ENCODE assay signal across 28 cellular contexts in the genomic region with DNA sequence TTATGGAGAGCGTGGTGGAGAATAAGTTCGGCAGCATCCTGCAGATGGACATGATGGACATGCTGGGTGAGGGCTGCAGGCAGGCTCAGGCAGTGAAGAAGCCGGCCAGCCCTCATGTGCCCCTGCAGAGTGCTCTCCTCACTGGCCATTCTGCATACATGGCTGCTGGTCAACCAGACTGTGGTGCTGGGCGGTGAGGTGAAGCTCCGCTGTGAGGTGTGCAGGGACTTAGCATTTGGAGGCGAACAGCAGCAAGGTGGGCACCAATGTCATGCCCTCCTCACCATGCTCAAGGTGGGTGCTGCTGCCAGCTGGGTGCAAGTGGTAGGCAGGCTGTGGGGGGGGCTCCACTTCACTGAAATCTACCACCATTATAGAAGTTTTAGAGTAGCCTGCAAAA. TPM values are rescaled to one million over a fixed set of nuclear protein-coding genes. Genes with fewer than 3 reads are reported as not detected.
"Had no signal": no experiment of that assay in that cellular context is flagged by ENCODE, and none has a peak within 500 bp of the region (broad histone marks: within the 10 kb centered on the region; RNA-seq: fewer than 3 reads in every experiment).

No MANE protein-coding gene starts in this region.

- H3K4me3 ChIP-seq: heart right ventricle, hepatocyte, left ventricle myocardium inferior, mucosa of descending colon, ovary, right atrium auricular region, right lobe of liver, smooth muscle cell, suprapubic skin, thoracic aorta, tibial artery, upper lobe of right lung had no signal

- H3K4me1 Mint-ChIP-seq: memory B cell; naive thymus-derived CD4-positive, alpha-beta T cell; stimulated activated naive B cell treated with anti-CD40 and anti-IgM and Interleukin-4, amounts not matched to agents 10 μg/mL and 1 μg/mL and 100 μg/mL, for 72 hours had no signal

- H3K27ac ChIP-seq: heart right ventricle, hepatocyte, left ventricle myocardium inferior, ovary, right atrium auricular region, right lobe of liver, suprapubic skin, thoracic aorta, tibial artery, upper lobe of right lung had no signal

- H3K27me3 Mint-ChIP-seq: memory B cell; natural killer cell treated with Interleukin-12 subunit alpha and Interleukin-12 subunit beta and Interleukin-15 and Interleukin-18, amount 100 ng/mL, for 72 hours; progenitor cell of endocrine pancreas had no signal

- H2AFZ ChIP-seq: hepatocyte had no signal

- H3K36me3 ChIP-seq: heart right ventricle, left ventricle myocardium inferior, ovary, right atrium auricular region, right lobe of liver, suprapubic skin, thoracic aorta, tibial artery, upper lobe of right lung had no signal

- H3K4me1 ChIP-seq: left ventricle myocardium inferior, right lobe of liver, upper lobe of right lung had no signal

- DNase-seq: heart right ventricle; islet precursor cell; left ventricle myocardium inferior; midbrain; mucosa of descending colon; naive thymus-derived CD4-positive, alpha-beta T cell; nucleus accumbens; ovary; right lobe of liver; stimulated activated CD4-positive, alpha-beta T cell treated with anti-CD3 and anti-CD28 coated beads, Interleukin-12 subunit alpha, Interleukin-12 subunit beta, amount 100 ng/mL, for 4 hours; stimulated activated CD4-positive, alpha-beta T cell treated with anti-CD3 and anti-CD28 coated beads, Interleukin-15, amount 100 ng/mL, for 24 hours; stimulated activated CD4-positive, alpha-beta T cell treated with anti-CD3 and anti-CD28 coated beads, Interleukin-2, amount 100 ng/mL, for 24 hours; stimulated activated CD4-positive, alpha-beta T cell treated with anti-CD3 and anti-CD28 coated beads, Interleukin-4, amount 100 ng/mL, for 1 hour; stimulated activated naive B cell treated with anti-CD40 and anti-IgM and Interleukin-4, amounts not matched to agents 10 μg/mL and 1 μg/mL and 100 μg/mL, for 72 hours; stimulated activated naive CD8-positive, alpha-beta T cell treated with anti-CD3 and anti-CD28 coated beads, Interleukin-15, Interleukin-2, amounts not matched to agents 100 U/mL and 50 U/mL, for 24 hours; tibial artery; trophoblast cell; upper lobe of right lung had no signal

- H3K36me3 Mint-ChIP-seq: memory B cell; natural killer cell treated with Interleukin-12 subunit alpha and Interleukin-12 subunit beta and Interleukin-15 and Interleukin-18, amount 100 ng/mL, for 72 hours; stimulated activated naive B cell treated with anti-CD40 and anti-IgM and Interleukin-4, amounts not matched to agents 10 μg/mL and 1 μg/mL and 100 μg/mL, for 72 hours had no signal

- H3K9me3 Mint-ChIP-seq: memory B cell; natural killer cell treated with Interleukin-12 subunit alpha and Interleukin-12 subunit beta and Interleukin-15 and Interleukin-18, amount 100 ng/mL, for 72 hours; stimulated activated naive B cell treated with anti-CD40 and anti-IgM and Interleukin-4, amounts not matched to agents 10 μg/mL and 1 μg/mL and 100 μg/mL, for 72 hours had no signal

- H3K9me3 ChIP-seq: left ventricle myocardium inferior, ovary, right atrium auricular region, right lobe of liver, suprapubic skin, thoracic aorta, tibial artery, upper lobe of right lung had no signal

- H3K4me2 ChIP-seq: hepatocyte, smooth muscle cell had no signal

- H3K27ac Mint-ChIP-seq: memory B cell; naive thymus-derived CD4-positive, alpha-beta T cell; natural killer cell treated with Interleukin-12 subunit alpha and Interleukin-12 subunit beta and Interleukin-15 and Interleukin-18, amount 100 ng/mL, for 72 hours; progenitor cell of endocrine pancreas; stimulated activated naive B cell treated with anti-CD40 and anti-IgM and Interleukin-4, amounts not matched to agents 10 μg/mL and 1 μg/mL and 100 μg/mL, for 72 hours had no signal

- H3K27me3 ChIP-seq: hepatocyte, ovary, right atrium auricular region, right lobe of liver had no signal

- H3K4me3 Mint-ChIP-seq: memory B cell; naive thymus-derived CD4-positive, alpha-beta T cell; natural killer cell treated with Interleukin-12 subunit alpha and Interleukin-12 subunit beta and Interleukin-15 and Interleukin-18, amount 100 ng/mL, for 72 hours; stimulated activated naive B cell treated with anti-CD40 and anti-IgM and Interleukin-4, amounts not matched to agents 10 μg/mL and 1 μg/mL and 100 μg/mL, for 72 hours had no signal

- ATAC-seq: mucosa of descending colon; naive thymus-derived CD4-positive, alpha-beta T cell; natural killer cell treated with Interleukin-12 subunit alpha and Interleukin-12 subunit beta and Interleukin-15 and Interleukin-18, amount 100 ng/mL, for 72 hours; stimulated activated naive B cell treated with anti-CD40 and anti-IgM and Interleukin-4, amounts not matched to agents 10 μg/mL and 1 μg/mL and 100 μg/mL, for 72 hours; stimulated activated naive CD8-positive, alpha-beta T cell treated with anti-CD3 and anti-CD28 coated beads, Interleukin-15, Interleukin-2, amounts not matched to agents 100 U/mL and 50 U/mL, for 24 hours; upper lobe of right lung had no signal

RNA-seq across cellular contexts. Expression of gene ZNF492, which starts 5.7 kb away (rescaled TPM):
- total RNA-seq: hepatocyte, myocyte, progenitor cell of endocrine pancreas, smooth muscle cell, thoracic aorta had no signal
- polyA plus RNA-seq: hepatocyte, neural cell, smooth muscle cell had no signal
